ENCODE assay signal across 6 cellular contexts in the genomic region with DNA sequence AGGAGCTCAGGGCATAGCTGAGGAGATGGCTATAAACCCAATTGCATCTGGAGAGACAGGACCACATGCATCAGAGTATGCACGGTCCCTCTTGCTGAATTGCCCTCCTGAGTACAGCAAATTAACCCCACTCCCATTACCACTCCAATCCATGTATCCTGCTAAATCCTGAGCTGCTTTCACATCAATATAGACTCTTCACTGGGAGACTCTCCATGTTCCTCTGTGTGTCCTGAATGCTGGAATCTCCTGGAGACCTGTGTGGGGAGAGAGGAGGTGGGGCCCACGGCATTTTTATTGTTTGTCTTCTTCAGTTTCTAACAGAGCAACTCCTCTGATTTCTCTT. TPM values are rescaled to one million over a fixed set of nuclear protein-coding genes. Genes with fewer than 3 reads are reported as not detected.
"Had no signal": no experiment of that assay in that cellular context is flagged by ENCODE, and none has a peak within 500 bp of the region (broad histone marks: within the 10 kb centered on the region; RNA-seq: fewer than 3 reads in every experiment).

No MANE protein-coding gene starts in this region.

- H3K4me3 ChIP-seq: GM23248 had no signal

- H3K4me1 Mint-ChIP-seq: IgD-negative memory B cell had no signal

- H3K27ac Mint-ChIP-seq: IgD-negative memory B cell had no signal

- H3K27ac ChIP-seq: GM23248 had no signal

- H2AFZ ChIP-seq: GM23248 had no signal

- H3K36me3 Mint-ChIP-seq: IgD-negative memory B cell had no signal

- FAIRE-seq: HTR-8/SVneo had no signal

- H3K9me3 Mint-ChIP-seq: IgD-negative memory B cell had no signal

- H3K9ac ChIP-seq: GM23248 had no signal

- DNase-seq: HCEC 1CT, KBM-7 had no signal

- H3K4me3 Mint-ChIP-seq: IgD-negative memory B cell had no signal

RNA-seq across cellular contexts. Expression of a gene that starts 41.6 kb away (rescaled TPM):
- total RNA-seq: H4 had no signal
